Comparison of ENCODE assay signal across 1 cellular context in genomic region chr20:62303049-62303326, GRCh38.
TF ChIP-seq lines count a peak whose summit lies in the region.

No MANE protein-coding gene starts in this region.

TF ChIP-seq in GM12878, 131 proteins besides CTCF, POLR2A, EP300 and RAD21 (continued from another document):
- TF ChIP-seq BHLHE40 (IDR thresholded peaks at IDR 0.05; ENCODE audit: borderline replicate concordance in 1 of 2, low read depth in 2 of 2, low read length in 1 of 2), result 0 out of 4 replicates have a peak, but pooled peaks of 1 of the 2 experiments have one; percentile 3
- TF ChIP-seq ZNF217 (IDR thresholded peaks at IDR 0.05), result no peak
- TF ChIP-seq, protein P1, sequence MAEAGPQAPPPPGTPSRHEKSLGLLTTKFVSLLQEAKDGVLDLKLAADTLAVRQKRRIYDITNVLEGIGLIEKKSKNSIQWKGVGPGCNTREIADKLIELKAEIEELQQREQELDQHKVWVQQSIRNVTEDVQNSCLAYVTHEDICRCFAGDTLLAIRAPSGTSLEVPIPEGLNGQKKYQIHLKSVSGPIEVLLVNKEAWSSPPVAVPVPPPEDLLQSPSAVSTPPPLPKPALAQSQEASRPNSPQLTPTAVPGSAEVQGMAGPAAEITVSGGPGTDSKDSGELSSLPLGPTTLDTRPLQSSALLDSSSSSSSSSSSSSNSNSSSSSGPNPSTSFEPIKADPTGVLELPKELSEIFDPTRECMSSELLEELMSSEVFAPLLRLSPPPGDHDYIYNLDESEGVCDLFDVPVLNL (IDR thresholded peaks at IDR 0.05; ENCODE audit: low read depth, low read length), result no peak
